Comparison of ENCODE assay signal across 25 cellular contexts in genomic region chr11:76837696-76838421, GRCh38. TPM values are rescaled to one million over a fixed set of nuclear protein-coding genes. Genes with fewer than 3 reads are reported as not detected.
DNase-seq lines count a peak whose midpoint lies in the region; ATAC-seq, FAIRE-seq and TF ChIP-seq lines count a peak whose summit lies in the region.
"Had no signal": no experiment of that assay in that cellular context is flagged by ENCODE, and none has a peak within 500 bp of the region (broad histone marks: within the 10 kb centered on the region; RNA-seq: fewer than 3 reads in every experiment).

No MANE protein-coding gene starts in this region.

- no peak overlapping the region for H3K4me3 Mint-ChIP-seq in natural killer cell treated with Interleukin-12 subunit alpha and Interleukin-12 subunit beta and Interleukin-15 and Interleukin-18, amount 100 ng/mL, for 72 hours
- H3K4me3 Mint-ChIP-seq: activated naive CD4-positive, alpha-beta T cell treated with anti-CD3 and anti-CD28 coated beads, Interleukin-2, amount 50 U/mL, for 24 hours; nephron progenitor cell; stimulated activated naive CD8-positive, alpha-beta T cell treated with anti-CD3 and anti-CD28 coated beads, Interleukin-15, amount 100 ng/mL, for 72 hours; T-helper 2 cell treated with Interferon-gamma antibody and Interleukin-4, amounts not matched to agents 5 μg/mL and 100 μg/mL, for 36 hours had no signal

- H3K36me3 Mint-ChIP-seq in natural killer cell treated with Interleukin-12 subunit alpha and Interleukin-12 subunit beta and Interleukin-15 and Interleukin-18, amount 100 ng/mL, for 72 hours, result no peaks in the 10 kb centered on the region
- H3K36me3 Mint-ChIP-seq: activated naive CD4-positive, alpha-beta T cell treated with anti-CD3 and anti-CD28 coated beads, Interleukin-2, amount 50 U/mL, for 24 hours had no signal

- H2AFZ ChIP-seq in neuron (ENCODE audit: low read depth, low read length), result peak overlapping the region; percentile 7

- no peak for TF ChIP-seq CTCF in A549 (IDR thresholded peaks at IDR 0.05)
- TF ChIP-seq CTCF in colonic mucosa (IDR thresholded peaks at IDR 0.05), result no peak
- no peak for TF ChIP-seq CTCF in foreskin keratinocyte (conservative IDR thresholded peaks at IDR 0.05)

- TF ChIP-seq POLR2A in A549 (IDR thresholded peaks at IDR 0.05; ENCODE audit: low read length), result no peak

- DNase-seq in A549 (ENCODE audit: low read depth in 1 of 2, low spot score in 1 of 2) (no peak), M059J (ENCODE audit: low read depth) (peak; percentile 8), colonic mucosa (peak; percentile 25), foreskin keratinocyte (no peak), HuH-7 (ENCODE audit: low spot score) (no peak), AG20443 (ENCODE audit: low spot score) (no peak)
- DNase-seq in natural killer cell treated with Interleukin-12 subunit alpha and Interleukin-12 subunit beta and Interleukin-15 and Interleukin-18, amount 100 ng/mL, for 72 hours (ENCODE audit: low spot score), result no peak
- DNase-seq: activated CD4-positive, alpha-beta T cell treated with anti-CD3 and anti-CD28 coated beads for 48 hours; kidney; NCI-H1436 treated with DMSO at 0.1 percent for 48 hours; NCI-H2107; NCI-H345; spleen; stimulated activated CD4-positive, alpha-beta T cell treated with anti-CD3 and anti-CD28 coated beads, Interleukin-2, amount 100 ng/mL, for 24 hours; stimulated activated naive CD8-positive, alpha-beta T cell treated with anti-CD3 and anti-CD28 coated beads, Interleukin-15, amount 100 ng/mL, for 72 hours; tibial artery had no signal

- H3K36me3 ChIP-seq in colonic mucosa (no peaks in the 10 kb centered on the region), neuron (ENCODE audit: insufficient read depth, low read length) (no peaks in the 10 kb centered on the region)
- H3K36me3 ChIP-seq: BLaER1 treated with 17β-estradiol and CSF1 and Interleukin-3, amounts not matched to agents 10 nM and 100 nM; spleen; tibial artery had no signal

- H3K4me1 Mint-ChIP-seq in natural killer cell treated with Interleukin-12 subunit alpha and Interleukin-12 subunit beta and Interleukin-15 and Interleukin-18, amount 100 ng/mL, for 72 hours (ENCODE audit: low read depth in 2 of 2), result no peaks in the 10 kb centered on the region
- H3K4me1 Mint-ChIP-seq: activated naive CD4-positive, alpha-beta T cell treated with anti-CD3 and anti-CD28 coated beads, Interleukin-2, amount 50 U/mL, for 24 hours; stimulated activated naive CD8-positive, alpha-beta T cell treated with anti-CD3 and anti-CD28 coated beads, Interleukin-15, amount 100 ng/mL, for 72 hours had no signal

- no peak overlapping the region for H3K4me2 ChIP-seq in A549

- POLR2A ChIA-PET in A549 (lab: Yijun Ruan, JAX), result no interaction called here

- TF ChIP-seq RAD21 in A549 (conservative IDR thresholded peaks at IDR 0.05 in 1 of 2, IDR thresholded peaks at IDR 0.05 in 1 of 2), result no peak

- H3K27me3 ChIP-seq in colonic mucosa (no peaks in the 10 kb centered on the region), neuron (ENCODE audit: insufficient read depth, low read length) (no peaks in the 10 kb centered on the region), foreskin keratinocyte (no peaks in the 10 kb centered on the region)
- H3K27me3 ChIP-seq: BLaER1 treated with 17β-estradiol and CSF1 and Interleukin-3, amounts not matched to agents 10 nM and 100 nM had no signal

- H3K9me3 ChIP-seq in A549 (no peaks in the 10 kb centered on the region), colonic mucosa (no peaks in the 10 kb centered on the region), neuron (ENCODE audit: low read length) (no peaks in the 10 kb centered on the region)
- H3K9me3 ChIP-seq: BLaER1 treated with 17β-estradiol and CSF1 and Interleukin-3, amounts not matched to agents 10 nM and 100 nM; spleen; tibial artery had no signal

- no peak; a peak in 1 of 6 replicates for ATAC-seq in A549
- ATAC-seq in foreskin keratinocyte, result no peak
- no peak for ATAC-seq in natural killer cell treated with Interleukin-12 subunit alpha and Interleukin-12 subunit beta and Interleukin-15 and Interleukin-18, amount 100 ng/mL, for 72 hours
- ATAC-seq: stimulated activated naive CD8-positive, alpha-beta T cell treated with anti-CD3 and anti-CD28 coated beads, Interleukin-15, amount 100 ng/mL, for 72 hours had no signal

- H3K4me3 ChIP-seq in A549 (no peak overlapping the region), colonic mucosa (no peak overlapping the region), neuron (ENCODE audit: low read length) (no peak overlapping the region)
- H3K4me3 ChIP-seq: BLaER1 treated with 17β-estradiol and CSF1 and Interleukin-3, amounts not matched to agents 10 nM and 100 nM; lung; spleen; tibial artery had no signal

- H3K27me3 Mint-ChIP-seq in natural killer cell treated with Interleukin-12 subunit alpha and Interleukin-12 subunit beta and Interleukin-15 and Interleukin-18, amount 100 ng/mL, for 72 hours, result peaks cover 25 to 41% of the 10 kb centered on the region in 2 donors

- H3K9me3 Mint-ChIP-seq in natural killer cell treated with Interleukin-12 subunit alpha and Interleukin-12 subunit beta and Interleukin-15 and Interleukin-18, amount 100 ng/mL, for 72 hours, result no peaks in the 10 kb centered on the region
- H3K9me3 Mint-ChIP-seq: activated naive CD4-positive, alpha-beta T cell treated with anti-CD3 and anti-CD28 coated beads, Interleukin-2, amount 50 U/mL, for 24 hours; activated T-helper 2 cell treated with anti-CD3 and anti-CD28 coated beads, Interferon-gamma antibody, Interleukin-2, Interleukin-4, amounts not matched to agents 10 μg/mL and 5 μg/mL and 100 μg/mL, durations not matched to agents 14 hours and 24 hours and 36 hours; nephron progenitor cell; stimulated activated naive CD8-positive, alpha-beta T cell treated with anti-CD3 and anti-CD28 coated beads, Interleukin-15, amount 100 ng/mL, for 72 hours; T-helper 2 cell treated with Interferon-gamma antibody and Interleukin-4, amounts not matched to agents 5 μg/mL and 100 μg/mL, for 36 hours had no signal

- peak overlapping the region in 1 of 2 donors; percentile 6 for H3K9ac ChIP-seq in colonic mucosa (ENCODE audit: low read depth in 2 of 2, low read length in 2 of 2)
- H3K9ac ChIP-seq: BLaER1 treated with 17β-estradiol and CSF1 and Interleukin-3, amounts not matched to agents 10 nM and 100 nM had no signal

- WGBS in A549 (ENCODE audit: missing lambda C conversion rate), result 66% methylated on average over 3 of the region's 3 CpGs

- H3K27ac ChIP-seq in A549, result peak overlapping the region; percentile 39 to 51; a peak in 4 of 6 replicates
- no peak overlapping the region for H3K27ac ChIP-seq in colonic mucosa
- no peak overlapping the region for H3K27ac ChIP-seq in foreskin keratinocyte
- H3K27ac ChIP-seq: BLaER1 treated with 17β-estradiol and CSF1 and Interleukin-3, amounts not matched to agents 10 nM and 100 nM; tibial artery had no signal

- H3K27ac Mint-ChIP-seq in natural killer cell treated with Interleukin-12 subunit alpha and Interleukin-12 subunit beta and Interleukin-15 and Interleukin-18, amount 100 ng/mL, for 72 hours, result no peak overlapping the region
- H3K27ac Mint-ChIP-seq: activated naive CD4-positive, alpha-beta T cell treated with anti-CD3 and anti-CD28 coated beads, Interleukin-2, amount 50 U/mL, for 24 hours; activated T-helper 2 cell treated with anti-CD3 and anti-CD28 coated beads, Interferon-gamma antibody, Interleukin-2, Interleukin-4, amounts not matched to agents 10 μg/mL and 5 μg/mL and 100 μg/mL, durations not matched to agents 14 hours and 24 hours and 36 hours; stimulated activated naive CD8-positive, alpha-beta T cell treated with anti-CD3 and anti-CD28 coated beads, Interleukin-15, amount 100 ng/mL, for 72 hours; T-helper 2 cell treated with Interferon-gamma antibody and Interleukin-4, amounts not matched to agents 5 μg/mL and 100 μg/mL, for 36 hours had no signal

- CTCF ChIA-PET in A549 (lab: Yijun Ruan, JAX), result interaction anchor here (0.7 to 1.7 kb wide), 10 partner anchors 13 to 253 kb away, joined by 3 to 18 read pairs (median 3); no protein-coding TSS in a partner anchor

- no peak for FAIRE-seq in A549 (lab: Jason Lieb, UNC)
- FAIRE-seq: bronchial epithelial cell, kidney, RCC 7860 had no signal

- peaks cover 39% of the 10 kb centered on the region for H3K4me1 ChIP-seq in A549
- peaks cover 3% of the 10 kb centered on the region for H3K4me1 ChIP-seq in colonic mucosa
- peaks cover 29% of the 10 kb centered on the region for H3K4me1 ChIP-seq in neuron (ENCODE audit: insufficient read depth, low read length)
- H3K4me1 ChIP-seq in foreskin keratinocyte, result no peaks in the 10 kb centered on the region

- TF ChIP-seq EP300 in A549 (IDR thresholded peaks at IDR 0.05), result no peak

- intact Hi-C loops in colonic mucosa (cut with DNase I), result no loop called here

TF ChIP-seq in A549, 52 proteins besides CTCF, POLR2A, EP300 and RAD21:
- TF ChIP-seq ESRRA (IDR thresholded peaks at IDR 0.05; ENCODE audit: borderline replicate concordance, low read length) (no peak), FOSL2 (IDR thresholded peaks at IDR 0.05) (no peak), FOSL2 (CRISPR knock-in tag; IDR thresholded peaks at IDR 0.05) (no peak), MYC (IDR thresholded peaks at IDR 0.05; ENCODE audit: borderline replicate concordance, low read length) (no peak), KDM5A (IDR thresholded peaks at IDR 0.05) (no peak)
TF ChIP-seq in A549: peak in this region for 0.

RNA-seq across cellular contexts. Expression of gene ACER3, which starts 22.9 kb away (rescaled TPM):
- polyA plus RNA-seq in A549 (2011; rRNA removed) (43.3 and 46.6 TPM in 2 replicates), A549 (2017; fragmentation: RNase III; extraction: RNeasy Plus Mini Kit Qiagen cat#74134 plus additional on column Dnase treatment) (14.8 to 17.7 TPM (median 16.0 TPM) in 3 replicates), foreskin keratinocyte (9.8 and 14.7 TPM in 2 replicates)
- 12.2 and 12.7 TPM in 2 replicates for polyA plus RNA-seq in A549 (2012; cell fraction: cytosol; rRNA removed)
- 7.8 and 8.3 TPM in 2 replicates for polyA plus RNA-seq in A549 (2012; cell fraction: nucleus; rRNA removed)
- 22.8 and 30.6 TPM in 2 replicates for polyA minus RNA-seq in A549 (2011; rRNA and poly(A)+ RNA removed)
- 21.4 and 37.0 TPM in 2 replicates for total RNA-seq in M059J (2014; rRNA removed; shearing (Covaris generic))
- total RNA-seq in colonic mucosa (10 to 100 TPM; 25.0 to 36.4 TPM), foreskin keratinocyte (23.1 and 30.8 TPM in 2 replicates)
- 10 to 100 TPM; 16.3 to 16.8 TPM for total RNA-seq in natural killer cell treated with Interleukin-12 subunit alpha and Interleukin-12 subunit beta and Interleukin-15 and Interleukin-18, amount 100 ng/mL, for 72 hours

RNA-seq across cellular contexts. Expression of gene TSKU, which starts 54.7 kb away (rescaled TPM):
- 164 and 188 TPM in 2 replicates for polyA plus RNA-seq in A549 (2011; rRNA removed)
- polyA plus RNA-seq in A549 (2012; cell fraction: cytosol; rRNA removed), result 177 and 263 TPM in 2 replicates
- 271 and 323 TPM in 2 replicates for polyA plus RNA-seq in A549 (2012; cell fraction: nucleus; rRNA removed)
- 145 to 171 TPM (median 164 TPM) in 3 replicates for polyA plus RNA-seq in A549 (2017; fragmentation: RNase III; extraction: RNeasy Plus Mini Kit Qiagen cat#74134 plus additional on column Dnase treatment)
- 186 and 192 TPM in 2 replicates for polyA minus RNA-seq in A549 (2011; rRNA and poly(A)+ RNA removed)
- 22.2 and 27.0 TPM in 2 replicates for total RNA-seq in M059J (2014; rRNA removed; shearing (Covaris generic))
- total RNA-seq in colonic mucosa, result 10 to 100 TPM; 39.6 to 41.3 TPM
- 41.4 and 43.3 TPM in 2 replicates for total RNA-seq in foreskin keratinocyte
- polyA plus RNA-seq in foreskin keratinocyte, result 39.5 and 40.8 TPM in 2 replicates
- total RNA-seq in natural killer cell treated with Interleukin-12 subunit alpha and Interleukin-12 subunit beta and Interleukin-15 and Interleukin-18, amount 100 ng/mL, for 72 hours, result not detected

Comparison
In these comparisons a context has a peak if more than half of its experiments do, and no peak if none do; other contexts are left out.
1. DNase-seq: peak in M059J (single experiment) and colonic mucosa (single experiment); none in A549 (0 of 2), foreskin keratinocyte (0 of 2), natural killer cell treated with Interleukin-12 subunit alpha and Interleukin-12 subunit beta and Interleukin-15 and Interleukin-18, amount 100 ng/mL, for 72 hours (single experiment), HuH-7 (single experiment) and AG20443 (single experiment).
2. H3K27ac ChIP-seq: peak in A549 (2 of 2); none in colonic mucosa (single experiment) and foreskin keratinocyte (single experiment).
3. RNA of gene TSKU, which starts 54.7 kb away (total RNA-seq): 41.4 to 43.3 TPM in foreskin keratinocyte, 39.6 to 41.3 TPM in colonic mucosa and 22.2 to 27.0 TPM in M059J; not detected in natural killer cell treated with Interleukin-12 subunit alpha and Interleukin-12 subunit beta and Interleukin-15 and Interleukin-18, amount 100 ng/mL, for 72 hours; every median in the first group is over 10 times any median in the second.